22 cellular contexts compared by ENCODE assay signal in genomic region chr7:1674161-1675035, GRCh38. TPM values are rescaled to one million over a fixed set of nuclear protein-coding genes. Genes with fewer than 3 reads are reported as not detected.
A peak's percentile ranks its signal among the peaks of the same experiment; 100 is the strongest.
DNase-seq lines count a peak whose midpoint lies in the region; ATAC-seq and TF ChIP-seq lines count a peak whose summit lies in the region.
"Had no signal": no experiment of that assay in that cellular context is flagged by ENCODE, and none has a peak within 500 bp of the region (broad histone marks: within the 10 kb centered on the region; RNA-seq: fewer than 3 reads in every experiment).

No MANE protein-coding gene starts in this region.

- H3K79me2 ChIP-seq in osteoblast (ENCODE audit: insufficient read depth, low read length): peaks cover 12% of the 10 kb centered on the region

- no peaks in the 10 kb centered on the region for H3K4me1 ChIP-seq in right cardiac atrium (ENCODE audit: control insufficient read depth, insufficient read depth, low read length)
- no peaks in the 10 kb centered on the region for H3K4me1 ChIP-seq in osteoblast (ENCODE audit: insufficient read depth, low read length)
- H3K4me1 ChIP-seq: psoas muscle had no signal

- H3K4me3 Mint-ChIP-seq in chondrocyte (ENCODE audit: unreplicated experiment): no peak overlapping the region
- H3K4me3 Mint-ChIP-seq: activated naive CD8-positive, alpha-beta T cell; CD8-positive, alpha-beta T cell; GM23338 had no signal

- no peaks in the 10 kb centered on the region for H3K4me1 Mint-ChIP-seq in chondrocyte (ENCODE audit: low read depth)

- no peak overlapping the region for H3K27ac Mint-ChIP-seq in chondrocyte (ENCODE audit: unreplicated experiment)
- H3K27ac Mint-ChIP-seq: activated naive CD8-positive, alpha-beta T cell; CD8-positive, alpha-beta T cell; GM23338 had no signal

- no peaks in the 10 kb centered on the region for H3K9me3 Mint-ChIP-seq in chondrocyte (ENCODE audit: low read depth)
- H3K9me3 Mint-ChIP-seq: CD8-positive, alpha-beta T cell; GM23338 had no signal

- H3K4me2 ChIP-seq in osteoblast (ENCODE audit: insufficient read depth, low read length): no peak overlapping the region
- H3K4me2 ChIP-seq: GM23338 had no signal

- H4K20me1 ChIP-seq in osteoblast (ENCODE audit: insufficient read depth, low read length): no peaks in the 10 kb centered on the region

- WGBS in right cardiac atrium: 78% methylated on average over 21 of the region's 21 CpGs

- intact Hi-C loops in right cardiac atrium (cut with DNase I) (no loop called here), left cardiac atrium (cut with DNase I) (no loop called here)

- H3K4me3 ChIP-seq in right cardiac atrium (ENCODE audit: low read length) (no peak overlapping the region), osteoblast (ENCODE audit: insufficient read depth, low read length) (no peak overlapping the region)
- H3K4me3 ChIP-seq: ascending aorta, GM23338, psoas muscle, skin epidermis had no signal

- H3K36me3 ChIP-seq in osteoblast (ENCODE audit: insufficient read depth, low read length): no peaks in the 10 kb centered on the region
- H3K36me3 ChIP-seq: ascending aorta had no signal

- ATAC-seq in right cardiac atrium (no peak), left cardiac atrium (no peak)
- ATAC-seq: CD8-positive, alpha-beta T cell; GM23338; psoas muscle had no signal

- peaks cover 29% of the 10 kb centered on the region for H3K27me3 Mint-ChIP-seq in chondrocyte (ENCODE audit: low read depth)

- H3K9me3 ChIP-seq in right cardiac atrium (ENCODE audit: control insufficient read depth, low read length) (no peaks in the 10 kb centered on the region), osteoblast (ENCODE audit: low read depth, low read length) (no peaks in the 10 kb centered on the region)
- H3K9me3 ChIP-seq: ascending aorta, psoas muscle had no signal

- no peak overlapping the region for H2AFZ ChIP-seq in osteoblast (ENCODE audit: low read length)
- H2AFZ ChIP-seq: GM23338 had no signal

- DNase-seq in right cardiac atrium (peak in 2 of 3 donors; percentile 4 to 27), left cardiac atrium (no peak), chondrocyte (ENCODE audit: low spot score) (peak; percentile 70), osteoblast (ENCODE audit: insufficient read length, low spot score, missing footprints) (peak; percentile 82), activated gamma-delta T cell treated with Interleukin-2 at 50 U/mL for 16 hours (no peak), COLO829 (ENCODE audit: low spot score) (no peak), OCI-M1 (lab: John Stamatoyannopoulos, UW) (no peak)
- DNase-seq: activated CD4-positive, alpha-beta T cell treated with anti-CD3 and anti-CD28 coated beads, Interleukin-2, amount 50 U/mL, for 4 hours; central memory CD4-positive, alpha-beta T cell; DMS153; NCI-H1105 treated with DMSO at 0.1 percent for 48 hours; NCI-H2081; NCI-H774; Right ventricle myocardium superior; T-helper 9 cell had no signal

- H3K27ac ChIP-seq in right cardiac atrium (ENCODE audit: low read length) (no peak overlapping the region), osteoblast (ENCODE audit: low read depth, low read length) (no peak overlapping the region)
- H3K27ac ChIP-seq: ascending aorta, dorsolateral prefrontal cortex, psoas muscle, skin epidermis had no signal

- TF ChIP-seq CTCF in chondrocyte (IDR thresholded peaks at IDR 0.05): no peak
- no peak for TF ChIP-seq CTCF in osteoblast (IDR thresholded peaks at IDR 0.05; ENCODE audit: extremely low read depth, low read depth, low read length)

- H3K36me3 Mint-ChIP-seq in chondrocyte (ENCODE audit: low read depth): no peaks in the 10 kb centered on the region
- H3K36me3 Mint-ChIP-seq: activated naive CD8-positive, alpha-beta T cell; CD8-positive, alpha-beta T cell had no signal

- H3K27me3 ChIP-seq in right cardiac atrium (ENCODE audit: control insufficient read depth, insufficient read depth) (no peaks in the 10 kb centered on the region), osteoblast (ENCODE audit: insufficient read depth, low read length) (peaks cover 13% of the 10 kb centered on the region)

RNA-seq across cellular contexts. Expression of gene ELFN1, which starts 4.3 kb away (rescaled TPM):
- total RNA-seq in right cardiac atrium (10 to 100 TPM; 11.8 to 13.7 (median 13.0) TPM), left cardiac atrium (1 to 10 TPM; 6.0 to 9.5 TPM), chondrocyte (0.65 to 0.72 TPM (median 0.68 TPM) in 3 replicates), osteoblast (12.7 and 14.1 TPM in 2 replicates)
- polyA plus RNA-seq in right cardiac atrium: 9.1 TPM
- total RNA-seq: CD8-positive, alpha-beta T cell had no signal

Comparison
In these comparisons a context has a peak if more than half of its experiments do, and no peak if none do; other contexts are left out.
1. DNase-seq: peak in right cardiac atrium (2 of 3), chondrocyte (single experiment) and osteoblast (single experiment); none in left cardiac atrium (single experiment), activated gamma-delta T cell treated with Interleukin-2 at 50 U/mL for 16 hours (single experiment), COLO829 (single experiment) and OCI-M1 (single experiment).